Comparison of ENCODE assay signal across 1 cellular context in the genomic region with DNA sequence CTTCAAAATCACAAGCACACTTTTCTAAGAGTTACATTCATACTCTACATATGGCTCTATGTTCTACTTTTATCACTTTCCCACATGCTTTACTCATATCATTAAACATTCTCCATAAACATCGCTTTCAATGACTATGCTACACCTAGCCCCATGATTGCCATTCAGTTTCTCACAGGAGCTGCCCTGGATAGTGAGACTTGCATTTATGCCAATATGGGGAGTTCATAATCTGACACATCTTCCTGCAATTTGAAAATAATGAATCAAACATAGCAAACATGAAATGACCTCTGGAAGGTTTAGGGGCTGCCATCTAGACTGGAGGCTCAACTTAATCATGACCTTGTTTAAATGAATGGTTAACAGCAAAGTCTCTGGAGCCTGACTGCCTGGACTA.
TF ChIP-seq lines count a peak whose summit lies in the region.

No MANE protein-coding gene starts in this region.

TF ChIP-seq in HepG2, 621 proteins besides CTCF, POLR2A, EP300 and RAD21 (continued from another document):
- TF ChIP-seq, protein P1, sequence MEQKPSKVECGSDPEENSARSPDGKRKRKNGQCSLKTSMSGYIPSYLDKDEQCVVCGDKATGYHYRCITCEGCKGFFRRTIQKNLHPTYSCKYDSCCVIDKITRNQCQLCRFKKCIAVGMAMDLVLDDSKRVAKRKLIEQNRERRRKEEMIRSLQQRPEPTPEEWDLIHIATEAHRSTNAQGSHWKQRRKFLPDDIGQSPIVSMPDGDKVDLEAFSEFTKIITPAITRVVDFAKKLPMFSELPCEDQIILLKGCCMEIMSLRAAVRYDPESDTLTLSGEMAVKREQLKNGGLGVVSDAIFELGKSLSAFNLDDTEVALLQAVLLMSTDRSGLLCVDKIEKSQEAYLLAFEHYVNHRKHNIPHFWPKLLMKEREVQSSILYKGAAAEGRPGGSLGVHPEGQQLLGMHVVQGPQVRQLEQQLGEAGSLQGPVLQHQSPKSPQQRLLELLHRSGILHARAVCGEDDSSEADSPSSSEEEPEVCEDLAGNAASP (CRISPR knock-in tag; IDR thresholded peaks at IDR 0.05; ENCODE audit: borderline replicate concordance), result no peak
- TF ChIP-seq HNRNPK (IDR thresholded peaks at IDR 0.05; ENCODE audit: low read depth, low read length, poor library complexity, severe bottlenecking) (no peak), ZNF674 (CRISPR knock-in tag; IDR thresholded peaks at IDR 0.05; ENCODE audit: low read depth) (no peak), ZKSCAN8 (CRISPR knock-in tag; IDR thresholded peaks at IDR 0.05; ENCODE audit: borderline replicate concordance) (no peak), PRPF4 (IDR thresholded peaks at IDR 0.05; ENCODE audit: low read depth, low read length, poor library complexity, severe bottlenecking) (no peak), ZFX (CRISPR knock-in tag; IDR thresholded peaks at IDR 0.05; ENCODE audit: low read depth) (no peak), ZNF335 (CRISPR knock-in tag; IDR thresholded peaks at IDR 0.05) (no peak), ATRX (CRISPR knock-in tag; IDR thresholded peaks at IDR 0.05; ENCODE audit: borderline replicate concordance) (no peak)
- TF ChIP-seq, protein P2, sequence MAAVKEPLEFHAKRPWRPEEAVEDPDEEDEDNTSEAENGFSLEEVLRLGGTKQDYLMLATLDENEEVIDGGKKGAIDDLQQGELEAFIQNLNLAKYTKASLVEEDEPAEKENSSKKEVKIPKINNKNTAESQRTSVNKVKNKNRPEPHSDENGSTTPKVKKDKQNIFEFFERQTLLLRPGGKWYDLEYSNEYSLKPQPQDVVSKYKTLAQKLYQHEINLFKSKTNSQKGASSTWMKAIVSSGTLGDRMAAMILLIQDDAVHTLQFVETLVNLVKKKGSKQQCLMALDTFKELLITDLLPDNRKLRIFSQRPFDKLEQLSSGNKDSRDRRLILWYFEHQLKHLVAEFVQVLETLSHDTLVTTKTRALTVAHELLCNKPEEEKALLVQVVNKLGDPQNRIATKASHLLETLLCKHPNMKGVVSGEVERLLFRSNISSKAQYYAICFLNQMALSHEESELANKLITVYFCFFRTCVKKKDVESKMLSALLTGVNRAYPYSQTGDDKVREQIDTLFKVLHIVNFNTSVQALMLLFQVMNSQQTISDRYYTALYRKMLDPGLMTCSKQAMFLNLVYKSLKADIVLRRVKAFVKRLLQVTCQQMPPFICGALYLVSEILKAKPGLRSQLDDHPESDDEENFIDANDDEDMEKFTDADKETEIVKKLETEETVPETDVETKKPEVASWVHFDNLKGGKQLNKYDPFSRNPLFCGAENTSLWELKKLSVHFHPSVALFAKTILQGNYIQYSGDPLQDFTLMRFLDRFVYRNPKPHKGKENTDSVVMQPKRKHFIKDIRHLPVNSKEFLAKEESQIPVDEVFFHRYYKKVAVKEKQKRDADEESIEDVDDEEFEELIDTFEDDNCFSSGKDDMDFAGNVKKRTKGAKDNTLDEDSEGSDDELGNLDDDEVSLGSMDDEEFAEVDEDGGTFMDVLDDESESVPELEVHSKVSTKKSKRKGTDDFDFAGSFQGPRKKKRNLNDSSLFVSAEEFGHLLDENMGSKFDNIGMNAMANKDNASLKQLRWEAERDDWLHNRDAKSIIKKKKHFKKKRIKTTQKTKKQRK (IDR thresholded peaks at IDR 0.05; ENCODE audit: low read length), result no peak
- TF ChIP-seq, protein P3, sequence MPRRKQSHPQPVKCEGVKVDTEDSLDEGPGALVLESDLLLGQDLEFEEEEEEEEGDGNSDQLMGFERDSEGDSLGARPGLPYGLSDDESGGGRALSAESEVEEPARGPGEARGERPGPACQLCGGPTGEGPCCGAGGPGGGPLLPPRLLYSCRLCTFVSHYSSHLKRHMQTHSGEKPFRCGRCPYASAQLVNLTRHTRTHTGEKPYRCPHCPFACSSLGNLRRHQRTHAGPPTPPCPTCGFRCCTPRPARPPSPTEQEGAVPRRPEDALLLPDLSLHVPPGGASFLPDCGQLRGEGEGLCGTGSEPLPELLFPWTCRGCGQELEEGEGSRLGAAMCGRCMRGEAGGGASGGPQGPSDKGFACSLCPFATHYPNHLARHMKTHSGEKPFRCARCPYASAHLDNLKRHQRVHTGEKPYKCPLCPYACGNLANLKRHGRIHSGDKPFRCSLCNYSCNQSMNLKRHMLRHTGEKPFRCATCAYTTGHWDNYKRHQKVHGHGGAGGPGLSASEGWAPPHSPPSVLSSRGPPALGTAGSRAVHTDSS (CRISPR knock-in tag; conservative IDR thresholded peaks at IDR 0.05), result no peak
- TF ChIP-seq, protein P4, sequence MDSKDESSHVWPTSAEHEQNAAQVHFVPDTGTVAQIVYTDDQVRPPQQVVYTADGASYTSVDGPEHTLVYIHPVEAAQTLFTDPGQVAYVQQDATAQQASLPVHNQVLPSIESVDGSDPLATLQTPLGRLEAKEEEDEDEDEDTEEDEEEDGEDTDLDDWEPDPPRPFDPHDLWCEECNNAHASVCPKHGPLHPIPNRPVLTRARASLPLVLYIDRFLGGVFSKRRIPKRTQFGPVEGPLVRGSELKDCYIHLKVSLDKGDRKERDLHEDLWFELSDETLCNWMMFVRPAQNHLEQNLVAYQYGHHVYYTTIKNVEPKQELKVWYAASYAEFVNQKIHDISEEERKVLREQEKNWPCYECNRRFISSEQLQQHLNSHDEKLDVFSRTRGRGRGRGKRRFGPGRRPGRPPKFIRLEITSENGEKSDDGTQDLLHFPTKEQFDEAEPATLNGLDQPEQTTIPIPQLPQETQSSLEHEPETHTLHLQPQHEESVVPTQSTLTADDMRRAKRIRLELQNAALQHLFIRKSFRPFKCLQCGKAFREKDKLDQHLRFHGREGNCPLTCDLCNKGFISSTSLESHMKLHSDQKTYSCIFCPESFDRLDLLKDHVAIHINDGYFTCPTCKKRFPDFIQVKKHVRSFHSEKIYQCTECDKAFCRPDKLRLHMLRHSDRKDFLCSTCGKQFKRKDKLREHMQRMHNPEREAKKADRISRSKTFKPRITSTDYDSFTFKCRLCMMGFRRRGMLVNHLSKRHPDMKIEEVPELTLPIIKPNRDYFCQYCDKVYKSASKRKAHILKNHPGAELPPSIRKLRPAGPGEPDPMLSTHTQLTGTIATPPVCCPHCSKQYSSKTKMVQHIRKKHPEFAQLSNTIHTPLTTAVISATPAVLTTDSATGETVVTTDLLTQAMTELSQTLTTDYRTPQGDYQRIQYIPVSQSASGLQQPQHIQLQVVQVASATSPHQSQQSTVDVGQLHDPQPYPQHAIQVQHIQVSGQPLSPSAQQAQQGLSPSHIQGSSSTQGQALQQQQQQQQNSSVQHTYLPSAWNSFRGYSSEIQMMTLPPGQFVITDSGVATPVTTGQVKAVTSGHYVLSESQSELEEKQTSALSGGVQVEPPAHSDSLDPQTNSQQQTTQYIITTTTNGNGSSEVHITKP (CRISPR knock-in tag; IDR thresholded peaks at IDR 0.05; ENCODE audit: low read depth), result no peak
- TF ChIP-seq, protein P5, sequence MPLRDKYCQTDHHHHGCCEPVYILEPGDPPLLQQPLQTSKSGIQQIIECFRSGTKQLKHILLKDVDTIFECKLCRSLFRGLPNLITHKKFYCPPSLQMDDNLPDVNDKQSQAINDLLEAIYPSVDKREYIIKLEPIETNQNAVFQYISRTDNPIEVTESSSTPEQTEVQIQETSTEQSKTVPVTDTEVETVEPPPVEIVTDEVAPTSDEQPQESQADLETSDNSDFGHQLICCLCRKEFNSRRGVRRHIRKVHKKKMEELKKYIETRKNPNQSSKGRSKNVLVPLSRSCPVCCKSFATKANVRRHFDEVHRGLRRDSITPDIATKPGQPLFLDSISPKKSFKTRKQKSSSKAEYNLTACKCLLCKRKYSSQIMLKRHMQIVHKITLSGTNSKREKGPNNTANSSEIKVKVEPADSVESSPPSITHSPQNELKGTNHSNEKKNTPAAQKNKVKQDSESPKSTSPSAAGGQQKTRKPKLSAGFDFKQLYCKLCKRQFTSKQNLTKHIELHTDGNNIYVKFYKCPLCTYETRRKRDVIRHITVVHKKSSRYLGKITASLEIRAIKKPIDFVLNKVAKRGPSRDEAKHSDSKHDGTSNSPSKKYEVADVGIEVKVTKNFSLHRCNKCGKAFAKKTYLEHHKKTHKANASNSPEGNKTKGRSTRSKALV (CRISPR knock-in tag; IDR thresholded peaks at IDR 0.05), result no peak
